In genomic region chr9:89383721-89384300, GRCh38 we compare ENCODE assay signal across 16 cellular contexts.
A peak's percentile ranks its signal among the peaks of the same experiment; 100 is the strongest.
DNase-seq lines count a peak whose midpoint lies in the region; ATAC-seq and TF ChIP-seq lines count a peak whose summit lies in the region.
"Had no signal": no experiment of that assay in that cellular context is flagged by ENCODE, and none has a peak within 500 bp of the region (broad histone marks: within the 10 kb centered on the region; RNA-seq: fewer than 3 reads in every experiment).

No MANE protein-coding gene starts in this region.

- no peak for ATAC-seq in activated B cell treated with CpG ODN at 0.5 μM for 24 hours (ENCODE audit: low read depth)
- ATAC-seq in effector memory CD8-positive, alpha-beta T cell (replicated peaks): no peak
- ATAC-seq in stimulated activated naive B cell treated with anti-CD40 and anti-IgM and Interleukin-4, amounts not matched to agents 10 μg/mL and 1 μg/mL and 100 μg/mL, for 72 hours (replicated peaks): no peak
- ATAC-seq in GM18907 (IDR thresholded peaks at IDR 0.05; ENCODE audit: unreplicated experiment): no peak
- ATAC-seq: heart right ventricle had no signal

- H3K27me3 Mint-ChIP-seq in activated T-cell treated with anti-CD3 and anti-CD28 coated beads, Interleukin-2, amount 50 U/mL, for 24 hours: no peaks in the 10 kb centered on the region
- H3K27me3 Mint-ChIP-seq in activated B cell treated with CpG ODN at 0.5 μM for 24 hours (no peaks in the 10 kb centered on the region), progenitor cell of endocrine pancreas (no peaks in the 10 kb centered on the region)
- H3K27me3 Mint-ChIP-seq in effector memory CD8-positive, alpha-beta T cell: no peaks in the 10 kb centered on the region
- H3K27me3 Mint-ChIP-seq in stimulated activated naive B cell treated with anti-CD40 and anti-IgM and Interleukin-4, amounts not matched to agents 10 μg/mL and 1 μg/mL and 100 μg/mL, for 72 hours: no peaks in the 10 kb centered on the region

- TF ChIP-seq CTCF in activated B cell treated with CpG ODN at 0.5 μM for 24 hours (IDR thresholded peaks at IDR 0.05): no peak
- no peak for TF ChIP-seq CTCF in progenitor cell of endocrine pancreas (IDR thresholded peaks at IDR 0.05; ENCODE audit: unreplicated experiment)

- intact Hi-C loops in activated B cell treated with CpG ODN at 0.5 μM for 24 hours (cut with micrococcal nuclease): loop anchor here (2.0 kb wide), 1 partner anchor 165 kb away; no protein-coding TSS in a partner anchor

- no peak overlapping the region for H3K4me3 Mint-ChIP-seq in activated T-cell treated with anti-CD3 and anti-CD28 coated beads, Interleukin-2, amount 50 U/mL, for 24 hours
- H3K4me3 Mint-ChIP-seq in activated B cell treated with CpG ODN at 0.5 μM for 24 hours (no peak overlapping the region), progenitor cell of endocrine pancreas (ENCODE audit: low read depth) (no peak overlapping the region)
- H3K4me3 Mint-ChIP-seq in effector memory CD8-positive, alpha-beta T cell: no peak overlapping the region
- H3K4me3 Mint-ChIP-seq in stimulated activated naive B cell treated with anti-CD40 and anti-IgM and Interleukin-4, amounts not matched to agents 10 μg/mL and 1 μg/mL and 100 μg/mL, for 72 hours: no peak overlapping the region

- POLR2A ChIA-PET in activated B cell treated with CpG ODN at 0.5 μM for 24 hours (lab: Charles Lee): no interaction called here

- no peaks in the 10 kb centered on the region for H3K9me3 Mint-ChIP-seq in activated T-cell treated with anti-CD3 and anti-CD28 coated beads, Interleukin-2, amount 50 U/mL, for 24 hours
- H3K9me3 Mint-ChIP-seq in activated B cell treated with CpG ODN at 0.5 μM for 24 hours (no peaks in the 10 kb centered on the region), progenitor cell of endocrine pancreas (ENCODE audit: low read depth) (no peaks in the 10 kb centered on the region)
- H3K9me3 Mint-ChIP-seq in effector memory CD8-positive, alpha-beta T cell: no peaks in the 10 kb centered on the region
- no peaks in the 10 kb centered on the region for H3K9me3 Mint-ChIP-seq in stimulated activated naive B cell treated with anti-CD40 and anti-IgM and Interleukin-4, amounts not matched to agents 10 μg/mL and 1 μg/mL and 100 μg/mL, for 72 hours

- no peak for DNase-seq in activated T-cell treated with anti-CD3 and anti-CD28 coated beads, Interleukin-2, amount 50 U/mL, for 24 hours
- no peak for DNase-seq in activated T-cell treated with anti-CD3 and anti-CD28 coated beads, Interleukin-2, amount 50 U/mL, for 1 hour
- no peak for DNase-seq in activated B cell treated with CpG ODN at 0.5 μM for 24 hours
- no peak for DNase-seq in effector memory CD8-positive, alpha-beta T cell
- DNase-seq in stimulated activated naive B cell treated with anti-CD40 and anti-IgM and Interleukin-4, amounts not matched to agents 10 μg/mL and 1 μg/mL and 100 μg/mL, for 72 hours: no peak
- DNase-seq in midbrain (lab: John Stamatoyannopoulos, UW): no peak
- no peak for DNase-seq in progenitor cell of endocrine pancreas (ENCODE audit: low spot score, unreplicated experiment)
- DNase-seq: dermis blood vessel endothelial cell, GM23248, heart right ventricle, left ventricle myocardium inferior, MG63, NCI-H1417 treated with DMSO at 0.1 percent for 48 hours, NCI-H2171 treated with DMSO at 0.1 percent for 48 hours, NCI-H526 had no signal

- CTCF ChIA-PET in activated B cell treated with CpG ODN at 0.5 μM for 24 hours (lab: Charles Lee): interaction anchor here (4.3 kb wide), 1 partner anchor 165 kb away, joined by 19 read pairs; no protein-coding TSS in a partner anchor

- peaks cover 67% of the 10 kb centered on the region for H3K4me1 Mint-ChIP-seq in activated T-cell treated with anti-CD3 and anti-CD28 coated beads, Interleukin-2, amount 50 U/mL, for 24 hours (ENCODE audit: low read depth)
- H3K4me1 Mint-ChIP-seq in activated B cell treated with CpG ODN at 0.5 μM for 24 hours (peaks cover 28% of the 10 kb centered on the region), progenitor cell of endocrine pancreas (ENCODE audit: low read depth) (no peaks in the 10 kb centered on the region)
- peaks cover 4 to 10% of the 10 kb centered on the region in 2 donors for H3K4me1 Mint-ChIP-seq in effector memory CD8-positive, alpha-beta T cell (ENCODE audit: low read depth in 2 of 2)
- peaks cover 28 to 48% of the 10 kb centered on the region in 2 donors for H3K4me1 Mint-ChIP-seq in stimulated activated naive B cell treated with anti-CD40 and anti-IgM and Interleukin-4, amounts not matched to agents 10 μg/mL and 1 μg/mL and 100 μg/mL, for 72 hours

- peaks cover 99% of the 10 kb centered on the region for H3K36me3 Mint-ChIP-seq in activated T-cell treated with anti-CD3 and anti-CD28 coated beads, Interleukin-2, amount 50 U/mL, for 24 hours (ENCODE audit: low read depth)
- H3K36me3 Mint-ChIP-seq in activated B cell treated with CpG ODN at 0.5 μM for 24 hours (ENCODE audit: low read depth) (peaks cover 89% of the 10 kb centered on the region), progenitor cell of endocrine pancreas (ENCODE audit: insufficient read depth) (peaks cover 14% of the 10 kb centered on the region)
- H3K36me3 Mint-ChIP-seq in effector memory CD8-positive, alpha-beta T cell (ENCODE audit: insufficient read depth): peaks cover 91% of the 10 kb centered on the region
- H3K36me3 Mint-ChIP-seq in stimulated activated naive B cell treated with anti-CD40 and anti-IgM and Interleukin-4, amounts not matched to agents 10 μg/mL and 1 μg/mL and 100 μg/mL, for 72 hours: peaks cover 62 to 82% of the 10 kb centered on the region in 2 donors

- H3K27ac Mint-ChIP-seq in activated T-cell treated with anti-CD3 and anti-CD28 coated beads, Interleukin-2, amount 50 U/mL, for 24 hours: peak overlapping the region; percentile 94
- peak overlapping the region; percentile 70 for H3K27ac Mint-ChIP-seq in activated B cell treated with CpG ODN at 0.5 μM for 24 hours
- H3K27ac Mint-ChIP-seq in effector memory CD8-positive, alpha-beta T cell: peak overlapping the region; percentile 53 to 76
- H3K27ac Mint-ChIP-seq in stimulated activated naive B cell treated with anti-CD40 and anti-IgM and Interleukin-4, amounts not matched to agents 10 μg/mL and 1 μg/mL and 100 μg/mL, for 72 hours: peak overlapping the region; percentile 75
- no peak overlapping the region for H3K27ac Mint-ChIP-seq in progenitor cell of endocrine pancreas
